In the genomic region with DNA sequence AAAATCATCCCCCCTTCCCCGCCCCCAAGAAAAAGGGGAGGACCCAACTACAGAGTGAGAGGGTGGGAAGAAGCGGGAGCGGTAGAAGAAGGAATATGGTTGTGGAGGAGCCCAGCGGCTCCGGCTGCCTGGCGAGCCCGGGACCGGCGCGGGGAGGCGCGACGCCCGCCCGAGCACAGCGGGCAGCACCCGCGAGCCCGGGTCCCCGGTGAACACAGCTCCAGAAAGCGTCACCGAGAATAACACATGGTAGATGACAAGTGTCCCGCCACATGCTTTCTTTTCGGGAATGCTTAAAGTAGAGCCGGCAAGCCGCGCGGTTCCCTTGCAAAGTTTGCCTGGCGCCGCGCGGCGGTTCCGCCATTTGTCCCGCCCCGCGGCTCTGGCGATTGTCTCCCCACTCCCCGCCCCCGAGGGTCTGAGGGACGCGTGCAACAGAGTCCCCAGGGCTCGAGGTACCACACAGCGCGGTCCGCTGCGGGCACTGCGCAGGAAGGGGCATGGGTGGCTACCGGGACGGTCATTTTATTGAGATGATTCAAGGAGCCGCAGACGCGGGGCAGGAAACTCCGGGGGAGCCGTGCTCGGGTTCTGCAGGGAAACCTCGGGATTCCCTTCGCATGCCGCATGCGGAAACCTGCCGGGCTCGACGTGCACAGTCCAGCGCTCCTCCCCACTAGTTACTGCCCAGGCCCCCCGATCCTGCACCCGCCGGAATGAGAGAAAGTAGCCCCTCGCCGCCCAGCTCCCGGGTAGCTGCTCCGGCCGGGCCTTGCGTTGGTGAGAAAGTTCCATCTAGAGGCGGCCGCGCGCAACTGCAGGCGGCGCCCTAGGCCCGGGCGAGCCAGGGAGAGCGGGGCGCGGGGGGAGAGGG, we compare ENCODE assay signal across 8 cellular contexts. TPM values are rescaled to one million over a fixed set of nuclear protein-coding genes. Genes with fewer than 3 reads are reported as not detected.
DNase-seq lines count a peak whose midpoint lies in the region; ATAC-seq, FAIRE-seq and TF ChIP-seq lines count a peak whose summit lies in the region.

No MANE protein-coding gene starts in this region.

- intact Hi-C loops in CD14-positive monocyte (cut with micrococcal nuclease) = no loop called here

- H3K4me1 ChIP-seq in mononuclear cell (ENCODE audit: insufficient read depth, low read length) = peaks cover 37% of the 10 kb centered on the region

- no peak for DNase-seq in CD14-positive monocyte (ENCODE audit: low spot score)
- DNase-seq in GM19239 (ENCODE audit: insufficient read length, low spot score) = peak; percentile 65
- peak; percentile 22 to 83 for DNase-seq in NCI-H526 (lab: John Stamatoyannopoulos, UW)
- DNase-seq in activated CD8-positive, alpha-beta memory T cell treated with anti-CD3 and anti-CD28 coated beads, Interleukin-2, amount 50 U/mL, for 4 hours = peak; percentile 67
- peak; percentile 56 for DNase-seq in epithelial cell of esophagus (ENCODE audit: low read depth)
- DNase-seq in stimulated activated CD8-positive, alpha-beta memory T cell treated with anti-CD3 and anti-CD28 coated beads, Interleukin-4, amount 100 ng/mL, for 48 hours = peak; percentile 74

- peaks cover 62 to 85% (median 70%) of the 10 kb centered on the region in 3 donors for H3K27me3 Mint-ChIP-seq in CD14-positive monocyte (ENCODE audit: low read depth in 3 of 3)

- no peaks in the 10 kb centered on the region for H3K9me3 ChIP-seq in mononuclear cell (ENCODE audit: low read depth, low read length)

- H3K27me3 ChIP-seq in mononuclear cell (ENCODE audit: insufficient read depth, low read length) = peaks cover 89% of the 10 kb centered on the region

- no peak for FAIRE-seq in GM19239 (lab: Jason Lieb, UNC)

- peaks cover 3 to 7% of the 10 kb centered on the region in 2 donors for H3K36me3 Mint-ChIP-seq in CD14-positive monocyte

- ATAC-seq in HG03354 (IDR thresholded peaks at IDR 0.05; ENCODE audit: poor library complexity, severe bottlenecking, unreplicated experiment) = peak; percentile 89

- H3K4me3 ChIP-seq in epithelial cell of esophagus (ENCODE audit: low read length) = peak overlapping the region; percentile 64
- H3K4me3 ChIP-seq in mononuclear cell (ENCODE audit: low read length) = peak overlapping the region; percentile 55

- H3K27ac Mint-ChIP-seq in CD14-positive monocyte = no peak overlapping the region

- peak; percentile 96 for TF ChIP-seq CTCF in CD14-positive monocyte (IDR thresholded peaks at IDR 0.05)
- peak; percentile 62 for TF ChIP-seq CTCF in epithelial cell of esophagus (IDR thresholded peaks at IDR 0.05; ENCODE audit: insufficient read depth, low read depth, low read length, missing control alignments)

- peaks cover 20% of the 10 kb centered on the region for H3K4me1 Mint-ChIP-seq in CD14-positive monocyte

- H3K9me3 Mint-ChIP-seq in CD14-positive monocyte = peaks cover 0 to 20% (median 11%) of the 10 kb centered on the region in 7 donors

- H3K4me3 Mint-ChIP-seq in CD14-positive monocyte = peak overlapping the region; percentile 90 to 94

RNA-seq across cellular contexts. Expression of gene GRM8, which starts 0.8 kb away (rescaled TPM):
- not detected for polyA plus RNA-seq in CD14-positive monocyte
- total RNA-seq in mononuclear cell = not detected
